ENCODE assay signal across 8 cellular contexts in the genomic region with DNA sequence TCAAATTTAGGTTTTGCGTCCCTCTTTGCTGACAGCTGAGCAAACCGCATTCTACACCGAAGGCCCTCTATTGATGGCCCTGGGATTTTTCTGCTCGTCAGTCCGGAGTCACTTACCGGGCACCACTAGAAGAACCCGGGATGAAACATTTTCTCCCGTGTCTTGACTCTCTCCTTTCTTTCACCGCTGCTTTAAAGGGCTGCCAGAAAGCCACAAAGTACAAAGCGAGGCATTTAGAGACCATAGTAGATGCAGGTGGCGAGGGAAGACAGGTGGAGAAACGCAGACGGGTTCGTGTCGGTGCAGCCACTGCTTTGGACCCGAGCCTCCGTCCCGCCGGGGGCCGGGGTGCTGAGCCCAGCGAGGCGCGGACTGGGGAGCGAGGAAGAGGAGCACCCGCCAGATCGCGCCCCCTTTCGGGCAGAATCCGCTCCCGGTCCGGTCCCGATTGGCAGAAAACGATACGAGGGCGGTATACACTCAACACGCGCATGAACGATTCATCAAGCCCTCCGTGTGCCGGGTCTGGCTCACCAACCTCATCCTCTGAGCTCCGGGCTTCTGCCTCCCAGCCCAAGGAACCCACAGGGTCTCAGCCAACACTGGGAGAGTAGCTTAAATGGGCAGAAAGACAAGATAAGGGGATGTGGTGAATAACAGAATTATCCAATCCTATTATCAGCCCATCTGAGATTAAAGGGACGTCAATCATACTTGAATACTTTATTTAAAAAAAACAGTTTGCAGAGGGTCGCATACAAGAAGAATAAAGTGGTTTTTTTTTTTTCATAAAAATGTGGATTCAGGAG.
DNase-seq lines count a peak whose midpoint lies in the region; ATAC-seq and TF ChIP-seq lines count a peak whose summit lies in the region.

No MANE protein-coding gene starts in this region.

- H3K27me3 ChIP-seq in AG04450 (ENCODE audit: control insufficient read depth, insufficient read depth, low read length) (no peaks in the 10 kb centered on the region), kidney epithelial cell (ENCODE audit: control insufficient read depth, insufficient read depth, low read length) (no peaks in the 10 kb centered on the region)

- peak; percentile 38 for DNase-seq in AG04450 (ENCODE audit: low read depth, low spot score)
- peak; percentile 84 for DNase-seq in NCI-H460 (ENCODE audit: extremely low read depth, low read depth)
- peak; percentile 77 for DNase-seq in activated CD4-positive, CD25-positive, alpha-beta regulatory T cell treated with anti-CD3 and anti-CD28 coated beads, Interleukin-2, amount 50 U/mL, for 72 hours
- peak; percentile 80 for DNase-seq in cerebellar cortex (ENCODE audit: low spot score)
- peak; percentile 25 for DNase-seq in kidney epithelial cell (ENCODE audit: low read depth)
- DNase-seq in stimulated activated CD4-positive, alpha-beta T cell treated with anti-CD3 and anti-CD28 coated beads, Interleukin-12 subunit alpha, Interleukin-12 subunit beta, amount 100 ng/mL, for 48 hours (ENCODE audit: low read depth in 2 of 3, low spot score in 1 of 3) = peak; percentile 80 to 86 (median 86)

- no peaks in the 10 kb centered on the region for H3K9me3 ChIP-seq in AG04450 (ENCODE audit: control insufficient read depth, insufficient read depth, low read length)

- CTCF ChIA-PET in AG04450 (lab: Charles Lee) = interaction anchor here (0.5 to 3.8 kb wide), 34 partner anchors 9 to 366 kb away, joined by 3 to 61 read pairs (median 4); no protein-coding TSS in a partner anchor

- H3K27ac ChIP-seq in AG04450 (ENCODE audit: low read depth, low read length) = no peak overlapping the region

- TF ChIP-seq CTCF in AG04450 (IDR thresholded peaks at IDR 0.05; ENCODE audit: low read depth, low read length) (peak; percentile 82), kidney epithelial cell (IDR thresholded peaks at IDR 0.05; ENCODE audit: insufficient read depth, low read length, poor library complexity, severe bottlenecking) (peak; percentile 82)

- H3K4me3 ChIP-seq in AG04450 (ENCODE audit: low read depth, low read length) (peak overlapping the region; percentile 81), kidney epithelial cell (ENCODE audit: low read depth, low read length) (peak overlapping the region; percentile 66)

- POLR2A ChIA-PET in AG04450 (lab: Yijun Ruan, JAX) = interaction anchor here (0.6 to 1.1 kb wide), 3 partner anchors 35 to 146 kb away, joined by 3 to 5 read pairs (median 4); no protein-coding TSS in a partner anchor

- ATAC-seq in GM18870 (IDR thresholded peaks at IDR 0.05; ENCODE audit: unreplicated experiment) (peak; percentile 45), HG03342 (IDR thresholded peaks at IDR 0.05; ENCODE audit: unreplicated experiment) (peak; percentile 58)

- no peaks in the 10 kb centered on the region for H3K36me3 ChIP-seq in kidney epithelial cell (ENCODE audit: control insufficient read depth, insufficient read depth, low read length)

Comparison
In these comparisons a context has a peak if more than half of its experiments do, and no peak if none do; other contexts are left out.
1. DNase-seq: peak in every context shown above with its lines; median percentile 86 in stimulated activated CD4-positive, alpha-beta T cell treated with anti-CD3 and anti-CD28 coated beads, Interleukin-12 subunit alpha, Interleukin-12 subunit beta, amount 100 ng/mL, for 48 hours; 84 in NCI-H460; 80 in cerebellar cortex; 77 in activated CD4-positive, CD25-positive, alpha-beta regulatory T cell treated with anti-CD3 and anti-CD28 coated beads, Interleukin-2, amount 50 U/mL, for 72 hours; 38 in AG04450; 25 in kidney epithelial cell.